Comparison of ENCODE assay signal across 16 cellular contexts in genomic region chr2:113850687-113851086, GRCh38. TPM values are rescaled to one million over a fixed set of nuclear protein-coding genes. Genes with fewer than 3 reads are reported as not detected.
DNase-seq lines count a peak whose midpoint lies in the region; ATAC-seq and TF ChIP-seq lines count a peak whose summit lies in the region.
"Had no signal": no experiment of that assay in that cellular context is flagged by ENCODE, and none has a peak within 500 bp of the region (broad histone marks: within the 10 kb centered on the region; RNA-seq: fewer than 3 reads in every experiment).

No MANE protein-coding gene starts in this region.

- WGBS in lung, 2 donors, result 46% methylated on average over 3 of the region's 3 CpGs

- DNase-seq in HL-60 (ENCODE audit: low read depth in 1 of 2, low spot score in 1 of 2) (peak in 1 of 2 experiments; percentile 17), OCI-M1 (lab: John Stamatoyannopoulos, UW) (peak; percentile 32), lung (ENCODE audit: low spot score) (no peak)
- DNase-seq in activated CD4-positive, alpha-beta T cell treated with anti-CD3 and anti-CD28 coated beads for 36 hours, result no peak
- DNase-seq in effector CD4-positive, alpha-beta T cell, result no peak
- DNase-seq: CD8-positive, alpha-beta memory T cell; HFFc6; NCI-H1048; NCI-H2107; NCI-H345; NCI-H69; PC-9 had no signal

- H3K4me3 ChIP-seq in HL-60 (replicated peaks; ENCODE audit: insufficient read depth, low read length), result no peak overlapping the region
- no peak overlapping the region for H3K4me3 ChIP-seq in duodenal mucosa (ENCODE audit: low read depth in 1 of 2, low read length in 2 of 2)
- no peak overlapping the region for H3K4me3 ChIP-seq in lung
- H3K4me3 ChIP-seq: BLaER1, PC-9 had no signal

- POLR2A ChIA-PET in activated CD4-positive, alpha-beta T cell treated with anti-CD3 and anti-CD28 coated beads for 36 hours (lab: Charles Lee), result no interaction called here

- H3K36me3 ChIP-seq in duodenal mucosa (ENCODE audit: control insufficient read depth in 1 of 2, insufficient read depth in 2 of 2, low read length in 2 of 2) (no peaks in the 10 kb centered on the region), lung (ENCODE audit: control insufficient read depth in 2 of 2, insufficient read depth in 2 of 2, low read length in 2 of 2) (no peaks in the 10 kb centered on the region)
- H3K36me3 ChIP-seq: BLaER1 had no signal

- H3K27ac ChIP-seq in HL-60 (replicated peaks), result 0 out of 2 replicates have a peak overlapping the region, but pooled peaks have one; percentile 16
- peak overlapping the region; percentile 30 for H3K27ac ChIP-seq in duodenal mucosa (ENCODE audit: low read depth, low read length)
- H3K27ac ChIP-seq in lung (ENCODE audit: low read depth in 1 of 2, low read length in 1 of 2), result no peak overlapping the region
- H3K27ac ChIP-seq: BLaER1, PC-9 had no signal

- ATAC-seq in lung (ENCODE audit: insufficient read depth, low FRiP score) (peak; percentile 44), GM19467 (IDR thresholded peaks at IDR 0.05; ENCODE audit: unreplicated experiment) (no peak)
- ATAC-seq in activated CD4-positive, alpha-beta T cell treated with anti-CD3 and anti-CD28 coated beads for 36 hours, result no peak

- no peaks in the 10 kb centered on the region for H3K27me3 ChIP-seq in HL-60 (ENCODE audit: insufficient read depth, poor library complexity, severe bottlenecking)
- H3K27me3 ChIP-seq in duodenal mucosa (ENCODE audit: control insufficient read depth in 1 of 2, insufficient read depth in 2 of 2, low read length in 2 of 2), result no peaks in the 10 kb centered on the region
- H3K27me3 ChIP-seq in lung (ENCODE audit: control insufficient read depth, insufficient read depth), result no peaks in the 10 kb centered on the region
- H3K27me3 ChIP-seq: BLaER1 had no signal

- no peak overlapping the region for H3K9ac ChIP-seq in duodenal mucosa (ENCODE audit: low read depth in 1 of 2, low read length in 2 of 2)
- H3K9ac ChIP-seq: BLaER1 had no signal

- CTCF ChIA-PET in activated CD4-positive, alpha-beta T cell treated with anti-CD3 and anti-CD28 coated beads for 36 hours (lab: Charles Lee), result interaction anchor here (3.3 kb wide), 1 partner anchor 14 kb away, joined by 11 read pairs; no protein-coding TSS in a partner anchor

- H3K27me3 Mint-ChIP-seq in activated CD4-positive, alpha-beta T cell treated with anti-CD3 and anti-CD28 coated beads for 36 hours, result no peaks in the 10 kb centered on the region
- H3K27me3 Mint-ChIP-seq: CD8-positive, alpha-beta memory T cell had no signal

- H3K4me1 ChIP-seq in duodenal mucosa (ENCODE audit: control insufficient read depth in 1 of 2, insufficient read depth in 2 of 2, low read length in 2 of 2), result peaks cover 0 to 7% of the 10 kb centered on the region in 2 donors
- H3K4me1 ChIP-seq in lung (ENCODE audit: control insufficient read depth in 2 of 2, insufficient read depth in 2 of 2, low read length in 2 of 2), result no peaks in the 10 kb centered on the region
- H3K4me1 ChIP-seq: BLaER1 had no signal

- H3K9me3 ChIP-seq in duodenal mucosa (ENCODE audit: control insufficient read depth in 1 of 2, low read length in 2 of 2) (no peaks in the 10 kb centered on the region), lung (ENCODE audit: control insufficient read depth in 2 of 2, insufficient read depth in 1 of 2, low read length in 1 of 2) (no peaks in the 10 kb centered on the region)

- peaks cover 4% of the 10 kb centered on the region for H3K9me3 Mint-ChIP-seq in activated CD4-positive, alpha-beta T cell treated with anti-CD3 and anti-CD28 coated beads for 36 hours (ENCODE audit: low read depth)
- H3K9me3 Mint-ChIP-seq: HFFc6 had no signal

- peaks cover 20% of the 10 kb centered on the region for H3K36me3 Mint-ChIP-seq in activated CD4-positive, alpha-beta T cell treated with anti-CD3 and anti-CD28 coated beads for 36 hours (ENCODE audit: low read depth)

- H3K27ac Mint-ChIP-seq in activated CD4-positive, alpha-beta T cell treated with anti-CD3 and anti-CD28 coated beads for 36 hours, result no peak overlapping the region
- H3K27ac Mint-ChIP-seq: CD8-positive, alpha-beta memory T cell; HFFc6 had no signal

- no peak for TF ChIP-seq CTCF in HL-60 (IDR thresholded peaks at IDR 0.05; ENCODE audit: insufficient read depth, low read length)
- TF ChIP-seq CTCF in lung (IDR thresholded peaks at IDR 0.05; ENCODE audit: control extremely low read depth, extremely low read depth), result no peak

- no peak overlapping the region for H3K4me3 Mint-ChIP-seq in activated CD4-positive, alpha-beta T cell treated with anti-CD3 and anti-CD28 coated beads for 36 hours
- H3K4me3 Mint-ChIP-seq: CD8-positive, alpha-beta memory T cell; HFFc6; IgD-negative memory B cell had no signal

- intact Hi-C loops in activated CD4-positive, alpha-beta T cell treated with anti-CD3 and anti-CD28 coated beads for 36 hours (cut with DNase I, micrococcal nuclease), result no loop called here

- H3K4me1 Mint-ChIP-seq in activated CD4-positive, alpha-beta T cell treated with anti-CD3 and anti-CD28 coated beads for 36 hours, result peaks cover 16% of the 10 kb centered on the region
- H3K4me1 Mint-ChIP-seq: CD8-positive, alpha-beta memory T cell had no signal

RNA-seq across cellular contexts. Expression of gene ACTR3, which starts 39.2 kb away (rescaled TPM):
- 100 to 1,000 TPM; 153 to 260 TPM for total RNA-seq in lung
- polyA plus RNA-seq in lung, result 100 to 1,000 TPM in 1 of 2 donors, 10 to 100 TPM in 1; 35.5 to 216 TPM
- 100 to 1,000 TPM; 495 to 583 TPM for total RNA-seq in activated CD4-positive, alpha-beta T cell treated with anti-CD3 and anti-CD28 coated beads for 36 hours

Comparison
In these comparisons a context has a peak if more than half of its experiments do, and no peak if none do; other contexts are left out.
1. H3K27ac ChIP-seq: peak in HL-60 (single experiment) and duodenal mucosa (single experiment); none in lung (0 of 2).